Comparison of ENCODE assay signal across 1 cellular context in genomic region chr9:35102769-35103659, GRCh38.
A peak's percentile ranks its signal among the peaks of the same experiment; 100 is the strongest.
TF ChIP-seq lines count a peak whose summit lies in the region.

A gene with protein sequence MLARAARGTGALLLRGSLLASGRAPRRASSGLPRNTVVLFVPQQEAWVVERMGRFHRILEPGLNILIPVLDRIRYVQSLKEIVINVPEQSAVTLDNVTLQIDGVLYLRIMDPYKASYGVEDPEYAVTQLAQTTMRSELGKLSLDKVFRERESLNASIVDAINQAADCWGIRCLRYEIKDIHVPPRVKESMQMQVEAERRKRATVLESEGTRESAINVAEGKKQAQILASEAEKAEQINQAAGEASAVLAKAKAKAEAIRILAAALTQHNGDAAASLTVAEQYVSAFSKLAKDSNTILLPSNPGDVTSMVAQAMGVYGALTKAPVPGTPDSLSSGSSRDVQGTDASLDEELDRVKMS (minus strand): TSS chr9:35103131. CDS start chr9:35103094, 37 bp downstream.

TF ChIP-seq in K562, 482 proteins besides CTCF, POLR2A, EP300 and RAD21 (continued from another document and continues in another):
- TF ChIP-seq ID3 (CRISPR knock-in tag; IDR thresholded peaks at IDR 0.05) (no peak), ID3 (tag; IDR thresholded peaks at IDR 0.05) (no peak), EWSR1 (IDR thresholded peaks at IDR 0.05; ENCODE audit: borderline replicate concordance, low read depth, partially characterized antibody) (no peak), HNRNPK (IDR thresholded peaks at IDR 0.05; ENCODE audit: low read depth, low read length, poor library complexity, severe bottlenecking) (no peak), NR2C1 (IDR thresholded peaks at IDR 0.05) (peak; percentile 97), NR2C1 (tag; IDR thresholded peaks at IDR 0.05) (peak; percentile 97), PURB (CRISPR knock-in tag; IDR thresholded peaks at IDR 0.05; ENCODE audit: low read depth) (no peak), ZMIZ1 (IDR thresholded peaks at IDR 0.05; ENCODE audit: low read depth in 2 of 2, low read length in 2 of 2) (no peak; a peak in 1 of 4 replicates), MCM2 (IDR thresholded peaks at IDR 0.05; ENCODE audit: low read depth) (no peak), HBP1 (CRISPR knock-in tag; IDR thresholded peaks at IDR 0.05) (no peak), STAT6 (CRISPR knock-in tag; IDR thresholded peaks at IDR 0.05) (no peak), ZNF316 (IDR thresholded peaks at IDR 0.05) (no peak), ZNF24 (IDR thresholded peaks at IDR 0.05) (no peak), RBM17 (IDR thresholded peaks at IDR 0.05; ENCODE audit: borderline replicate concordance, low read depth, low read length) (no peak), CHAMP1 (IDR thresholded peaks at IDR 0.05) (no peak), NCOA2 (IDR thresholded peaks at IDR 0.05; ENCODE audit: partially characterized antibody in 2 of 2) (no peak), ZNF507 (tag; conservative IDR thresholded peaks at IDR 0.05) (no peak), MBD2 (IDR thresholded peaks at IDR 0.05; ENCODE audit: borderline replicate concordance, low read depth) (peak; percentile 28; the same call in 1 of the 2 replicates), ZNF561 (CRISPR knock-in tag; conservative IDR thresholded peaks at IDR 0.05) (no peak), ZNF668 (CRISPR knock-in tag; IDR thresholded peaks at IDR 0.05) (no peak), ZNF398 (CRISPR knock-in tag; IDR thresholded peaks at IDR 0.05) (no peak), SMAD4 (CRISPR knock-in tag; conservative IDR thresholded peaks at IDR 0.05) (0 out of 2 replicates have a peak, but pooled peaks have one; percentile 47), ZNF253 (CRISPR knock-in tag; conservative IDR thresholded peaks at IDR 0.05) (no peak), NR2C2 (CRISPR knock-in tag; IDR thresholded peaks at IDR 0.05) (peak; percentile 94), NR2C2 (tag; IDR thresholded peaks at IDR 0.05) (peak; percentile 99), KLF10 (CRISPR knock-in tag; IDR thresholded peaks at IDR 0.05) (no peak), U2AF2 (optimal IDR thresholded peaks at IDR 0.05; ENCODE audit: low read depth, low read length) (no peak), ZNF449 (CRISPR knock-in tag; IDR thresholded peaks at IDR 0.05) (no peak), PCBP2 (IDR thresholded peaks at IDR 0.05; ENCODE audit: low read depth, low read length, poor library complexity, severe bottlenecking) (no peak), NCOA4 (IDR thresholded peaks at IDR 0.05; ENCODE audit: partially characterized antibody) (no peak), ZNF143 (CRISPR knock-in tag; IDR thresholded peaks at IDR 0.05) (no peak; the same call in 1 of the 2 replicates)
- TF ChIP-seq, protein P1, sequence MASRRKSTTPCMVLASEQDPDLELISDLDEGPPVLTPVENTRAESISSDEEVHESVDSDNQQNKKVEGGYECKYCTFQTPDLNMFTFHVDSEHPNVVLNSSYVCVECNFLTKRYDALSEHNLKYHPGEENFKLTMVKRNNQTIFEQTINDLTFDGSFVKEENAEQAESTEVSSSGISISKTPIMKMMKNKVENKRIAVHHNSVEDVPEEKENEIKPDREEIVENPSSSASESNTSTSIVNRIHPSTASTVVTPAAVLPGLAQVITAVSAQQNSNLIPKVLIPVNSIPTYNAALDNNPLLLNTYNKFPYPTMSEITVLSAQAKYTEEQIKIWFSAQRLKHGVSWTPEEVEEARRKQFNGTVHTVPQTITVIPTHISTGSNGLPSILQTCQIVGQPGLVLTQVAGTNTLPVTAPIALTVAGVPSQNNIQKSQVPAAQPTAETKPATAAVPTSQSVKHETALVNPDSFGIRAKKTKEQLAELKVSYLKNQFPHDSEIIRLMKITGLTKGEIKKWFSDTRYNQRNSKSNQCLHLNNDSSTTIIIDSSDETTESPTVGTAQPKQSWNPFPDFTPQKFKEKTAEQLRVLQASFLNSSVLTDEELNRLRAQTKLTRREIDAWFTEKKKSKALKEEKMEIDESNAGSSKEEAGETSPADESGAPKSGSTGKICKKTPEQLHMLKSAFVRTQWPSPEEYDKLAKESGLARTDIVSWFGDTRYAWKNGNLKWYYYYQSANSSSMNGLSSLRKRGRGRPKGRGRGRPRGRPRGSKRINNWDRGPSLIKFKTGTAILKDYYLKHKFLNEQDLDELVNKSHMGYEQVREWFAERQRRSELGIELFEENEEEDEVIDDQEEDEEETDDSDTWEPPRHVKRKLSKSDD (conservative IDR thresholded peaks at IDR 0.05; ENCODE audit: low read length) = peak; percentile 94
- TF ChIP-seq, protein P2, sequence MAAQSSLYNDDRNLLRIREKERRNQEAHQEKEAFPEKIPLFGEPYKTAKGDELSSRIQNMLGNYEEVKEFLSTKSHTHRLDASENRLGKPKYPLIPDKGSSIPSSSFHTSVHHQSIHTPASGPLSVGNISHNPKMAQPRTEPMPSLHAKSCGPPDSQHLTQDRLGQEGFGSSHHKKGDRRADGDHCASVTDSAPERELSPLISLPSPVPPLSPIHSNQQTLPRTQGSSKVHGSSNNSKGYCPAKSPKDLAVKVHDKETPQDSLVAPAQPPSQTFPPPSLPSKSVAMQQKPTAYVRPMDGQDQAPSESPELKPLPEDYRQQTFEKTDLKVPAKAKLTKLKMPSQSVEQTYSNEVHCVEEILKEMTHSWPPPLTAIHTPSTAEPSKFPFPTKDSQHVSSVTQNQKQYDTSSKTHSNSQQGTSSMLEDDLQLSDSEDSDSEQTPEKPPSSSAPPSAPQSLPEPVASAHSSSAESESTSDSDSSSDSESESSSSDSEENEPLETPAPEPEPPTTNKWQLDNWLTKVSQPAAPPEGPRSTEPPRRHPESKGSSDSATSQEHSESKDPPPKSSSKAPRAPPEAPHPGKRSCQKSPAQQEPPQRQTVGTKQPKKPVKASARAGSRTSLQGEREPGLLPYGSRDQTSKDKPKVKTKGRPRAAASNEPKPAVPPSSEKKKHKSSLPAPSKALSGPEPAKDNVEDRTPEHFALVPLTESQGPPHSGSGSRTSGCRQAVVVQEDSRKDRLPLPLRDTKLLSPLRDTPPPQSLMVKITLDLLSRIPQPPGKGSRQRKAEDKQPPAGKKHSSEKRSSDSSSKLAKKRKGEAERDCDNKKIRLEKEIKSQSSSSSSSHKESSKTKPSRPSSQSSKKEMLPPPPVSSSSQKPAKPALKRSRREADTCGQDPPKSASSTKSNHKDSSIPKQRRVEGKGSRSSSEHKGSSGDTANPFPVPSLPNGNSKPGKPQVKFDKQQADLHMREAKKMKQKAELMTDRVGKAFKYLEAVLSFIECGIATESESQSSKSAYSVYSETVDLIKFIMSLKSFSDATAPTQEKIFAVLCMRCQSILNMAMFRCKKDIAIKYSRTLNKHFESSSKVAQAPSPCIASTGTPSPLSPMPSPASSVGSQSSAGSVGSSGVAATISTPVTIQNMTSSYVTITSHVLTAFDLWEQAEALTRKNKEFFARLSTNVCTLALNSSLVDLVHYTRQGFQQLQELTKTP (IDR thresholded peaks at IDR 0.05; ENCODE audit: low read depth in 1 of 2, partially characterized antibody in 2 of 2) = no peak
- TF ChIP-seq, protein P3, sequence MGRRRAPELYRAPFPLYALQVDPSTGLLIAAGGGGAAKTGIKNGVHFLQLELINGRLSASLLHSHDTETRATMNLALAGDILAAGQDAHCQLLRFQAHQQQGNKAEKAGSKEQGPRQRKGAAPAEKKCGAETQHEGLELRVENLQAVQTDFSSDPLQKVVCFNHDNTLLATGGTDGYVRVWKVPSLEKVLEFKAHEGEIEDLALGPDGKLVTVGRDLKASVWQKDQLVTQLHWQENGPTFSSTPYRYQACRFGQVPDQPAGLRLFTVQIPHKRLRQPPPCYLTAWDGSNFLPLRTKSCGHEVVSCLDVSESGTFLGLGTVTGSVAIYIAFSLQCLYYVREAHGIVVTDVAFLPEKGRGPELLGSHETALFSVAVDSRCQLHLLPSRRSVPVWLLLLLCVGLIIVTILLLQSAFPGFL (CRISPR knock-in tag; IDR thresholded peaks at IDR 0.05) = no peak
